Comparison of ENCODE assay signal across 9 cellular contexts in the genomic region with DNA sequence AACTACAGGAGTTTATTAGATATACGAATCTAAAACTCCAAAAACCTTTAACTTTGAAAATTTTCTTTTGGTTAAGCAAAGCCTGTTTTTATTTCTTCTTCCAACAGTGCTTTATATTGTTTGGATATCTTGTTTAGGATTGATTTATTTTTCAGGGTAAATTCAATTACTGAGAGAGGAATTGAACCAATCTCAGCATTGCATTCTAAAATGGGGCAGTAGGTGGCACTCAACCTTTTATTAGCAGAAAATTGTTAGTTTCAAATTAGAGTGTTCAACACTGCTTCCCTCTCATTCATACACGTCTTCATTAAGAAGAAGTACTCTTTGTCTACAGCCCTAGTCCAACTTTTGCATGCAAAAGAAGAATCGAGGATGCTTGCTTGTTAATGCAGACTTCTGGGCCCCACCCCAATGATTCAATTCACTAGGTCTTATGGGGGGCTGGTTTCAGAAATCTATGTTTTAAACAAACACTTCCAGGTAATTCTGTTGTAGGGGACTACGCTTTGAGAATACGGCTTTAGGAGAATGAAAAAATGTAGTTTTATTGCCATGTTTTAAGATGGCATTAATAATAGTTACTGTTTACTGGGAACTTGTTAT. TPM values are rescaled to one million over a fixed set of nuclear protein-coding genes. Genes with fewer than 3 reads are reported as not detected.
A peak's percentile ranks its signal among the peaks of the same experiment; 100 is the strongest.
DNase-seq lines count a peak whose midpoint lies in the region; ATAC-seq and TF ChIP-seq lines count a peak whose summit lies in the region.
"Had no signal": no experiment of that assay in that cellular context is flagged by ENCODE, and none has a peak within 500 bp of the region (broad histone marks: within the 10 kb centered on the region; RNA-seq: fewer than 3 reads in every experiment).

No MANE protein-coding gene starts in this region.

- H3K27me3 Mint-ChIP-seq in endodermal cell (ENCODE audit: insufficient read depth), result no peaks in the 10 kb centered on the region
- H3K27me3 Mint-ChIP-seq: activated CD4-positive, alpha-beta T cell treated with anti-CD3 and anti-CD28 coated beads, Interleukin-2, amount 10 ng/mL, durations not matched to agents 24 days and 14 days had no signal

- 91 to 94% methylated on average over 4 to 5 of the region's 5 CpGs for WGBS in endodermal cell (ENCODE audit: insufficient coverage in 1 of 2, insufficient read length in 1 of 2), 2 experiments

- H3K4me3 ChIP-seq in GM06990 (replicated peaks; ENCODE audit: low read depth, low read length) (no peak overlapping the region), endodermal cell (ENCODE audit: low read length) (no peak overlapping the region), osteoblast (ENCODE audit: insufficient read depth, low read length) (no peak overlapping the region)

- no peak overlapping the region for H3K4me2 ChIP-seq in osteoblast (ENCODE audit: insufficient read depth, low read length)

- no peak overlapping the region for H2AFZ ChIP-seq in osteoblast (ENCODE audit: low read length)

- H3K9ac ChIP-seq in endodermal cell (ENCODE audit: extremely low read depth, low read length, poor library complexity, severe bottlenecking), result no peak overlapping the region

- H3K27me3 ChIP-seq in GM06990 (replicated peaks; ENCODE audit: control insufficient read depth, insufficient read depth, low read length), result no peaks in the 10 kb centered on the region
- H3K27me3 ChIP-seq in endodermal cell (ENCODE audit: control insufficient read depth, insufficient read depth, low read length, poor library complexity, severe bottlenecking), result no peaks in the 10 kb centered on the region
- H3K27me3 ChIP-seq in osteoblast (ENCODE audit: insufficient read depth, low read length), result no peaks in the 10 kb centered on the region

- ATAC-seq in GM21423 (IDR thresholded peaks at IDR 0.05; ENCODE audit: unreplicated experiment) (no peak), GM21619 (IDR thresholded peaks at IDR 0.05; ENCODE audit: unreplicated experiment) (no peak)

- no peaks in the 10 kb centered on the region for H3K9me3 Mint-ChIP-seq in endodermal cell
- H3K9me3 Mint-ChIP-seq: activated CD4-positive, alpha-beta T cell treated with anti-CD3 and anti-CD28 coated beads, Interleukin-2, amount 10 ng/mL, durations not matched to agents 24 days and 14 days had no signal

- H4K20me1 ChIP-seq in osteoblast (ENCODE audit: insufficient read depth, low read length), result peaks cover 15% of the 10 kb centered on the region

- H3K9me3 ChIP-seq in endodermal cell (ENCODE audit: control insufficient read depth, low read length), result no peaks in the 10 kb centered on the region
- no peaks in the 10 kb centered on the region for H3K9me3 ChIP-seq in osteoblast (ENCODE audit: low read depth, low read length)

- H3K27ac Mint-ChIP-seq in endodermal cell, result no peak overlapping the region
- H3K27ac Mint-ChIP-seq: activated CD4-positive, alpha-beta T cell treated with anti-CD3 and anti-CD28 coated beads, Interleukin-2, amount 10 ng/mL, durations not matched to agents 24 days and 14 days had no signal

- H3K36me3 ChIP-seq in GM06990 (ENCODE audit: control insufficient read depth, insufficient read depth, low read length), result no peaks in the 10 kb centered on the region; the same call in 1 of the 2 replicates
- H3K36me3 ChIP-seq in endodermal cell (ENCODE audit: control insufficient read depth, insufficient read depth, low read length), result peaks cover 84% of the 10 kb centered on the region
- peaks cover 17% of the 10 kb centered on the region for H3K36me3 ChIP-seq in osteoblast (ENCODE audit: insufficient read depth, low read length)

- TF ChIP-seq CTCF in GM06990 (IDR thresholded peaks at IDR 0.05; ENCODE audit: insufficient read depth, low read length, poor library complexity, severe bottlenecking) (peak; percentile 47), LNCAP (IDR thresholded peaks at IDR 0.05) (peak; percentile 74), endodermal cell (conservative IDR thresholded peaks at IDR 0.05) (peak; percentile 75), osteoblast (IDR thresholded peaks at IDR 0.05; ENCODE audit: extremely low read depth, low read depth, low read length) (peak; percentile 56)

- no peak overlapping the region for H3K27ac ChIP-seq in endodermal cell (ENCODE audit: low read depth, low read length)
- no peak overlapping the region for H3K27ac ChIP-seq in osteoblast (ENCODE audit: low read depth, low read length)

- H3K4me1 ChIP-seq in endodermal cell (ENCODE audit: control insufficient read depth, insufficient read depth, low read length), result no peaks in the 10 kb centered on the region
- H3K4me1 ChIP-seq in osteoblast (ENCODE audit: insufficient read depth, low read length), result no peaks in the 10 kb centered on the region

- DNase-seq in GM06990 (ENCODE audit: extremely low read depth, insufficient read length), result no peak
- no peak for DNase-seq in endodermal cell
- no peak for DNase-seq in osteoblast (ENCODE audit: insufficient read length, low spot score, missing footprints)
- DNase-seq in NCI-H446 treated with DMSO at 0.1 percent for 48 hours (lab: John Stamatoyannopoulos, UW), result no peak
- no peak for DNase-seq in activated CD8-positive, alpha-beta memory T cell treated with anti-CD3 and anti-CD28 coated beads for 24 hours
- DNase-seq: activated CD4-positive, alpha-beta T cell treated with anti-CD3 and anti-CD28 coated beads, Interleukin-2, amount 10 ng/mL, durations not matched to agents 24 days and 14 days had no signal

- H3K79me2 ChIP-seq in osteoblast (ENCODE audit: insufficient read depth, low read length), result peaks cover 13% of the 10 kb centered on the region

- peaks cover 51% of the 10 kb centered on the region for H3K36me3 Mint-ChIP-seq in endodermal cell (ENCODE audit: low read depth)

- H3K4me1 Mint-ChIP-seq in endodermal cell, result peaks cover 8% of the 10 kb centered on the region

- H3K4me3 Mint-ChIP-seq in endodermal cell, result no peak overlapping the region
- H3K4me3 Mint-ChIP-seq: activated CD4-positive, alpha-beta T cell treated with anti-CD3 and anti-CD28 coated beads, Interleukin-2, amount 10 ng/mL, durations not matched to agents 24 days and 14 days had no signal

RNA-seq across cellular contexts. Expression of a gene that starts 26.6 kb away (rescaled TPM):
- 10 to 100 TPM; 84.3 to 96.6 TPM for total RNA-seq in endodermal cell
- polyA plus RNA-seq in endodermal cell (2013, experiment 1 of 2), result 79.7 TPM
- 103 TPM for polyA plus RNA-seq in endodermal cell (2013, experiment 2 of 2)
- 13.3 and 17.4 TPM in 2 replicates for total RNA-seq in osteoblast

RNA-seq across cellular contexts. Expression of a gene that starts 29.5 kb away (rescaled TPM):
- total RNA-seq in endodermal cell (10 to 100 TPM; 25.6 to 26.4 TPM), osteoblast (10.3 and 11.6 TPM in 2 replicates)
- polyA plus RNA-seq in endodermal cell (2013, experiment 1 of 2), result 20.0 TPM
- polyA plus RNA-seq in endodermal cell (2013, experiment 2 of 2), result 20.9 TPM

RNA-seq across cellular contexts. Expression of a gene that starts 46.0 kb away (rescaled TPM):
- total RNA-seq in endodermal cell (under 1 TPM in 1 of 2 donors, not detected in 1; 0.18 TPM), osteoblast (not detected in 2 replicates)
- polyA plus RNA-seq in endodermal cell (2013, experiment 1 of 2), result 0.04 TPM
- polyA plus RNA-seq in endodermal cell (2013, experiment 2 of 2), result not detected
- total RNA-seq: activated CD4-positive, alpha-beta T cell treated with anti-CD3 and anti-CD28 coated beads, Interleukin-2, amount 10 ng/mL, durations not matched to agents 24 days and 14 days had no signal
